Comparison of ENCODE assay signal across 8 cellular contexts in the genomic region with DNA sequence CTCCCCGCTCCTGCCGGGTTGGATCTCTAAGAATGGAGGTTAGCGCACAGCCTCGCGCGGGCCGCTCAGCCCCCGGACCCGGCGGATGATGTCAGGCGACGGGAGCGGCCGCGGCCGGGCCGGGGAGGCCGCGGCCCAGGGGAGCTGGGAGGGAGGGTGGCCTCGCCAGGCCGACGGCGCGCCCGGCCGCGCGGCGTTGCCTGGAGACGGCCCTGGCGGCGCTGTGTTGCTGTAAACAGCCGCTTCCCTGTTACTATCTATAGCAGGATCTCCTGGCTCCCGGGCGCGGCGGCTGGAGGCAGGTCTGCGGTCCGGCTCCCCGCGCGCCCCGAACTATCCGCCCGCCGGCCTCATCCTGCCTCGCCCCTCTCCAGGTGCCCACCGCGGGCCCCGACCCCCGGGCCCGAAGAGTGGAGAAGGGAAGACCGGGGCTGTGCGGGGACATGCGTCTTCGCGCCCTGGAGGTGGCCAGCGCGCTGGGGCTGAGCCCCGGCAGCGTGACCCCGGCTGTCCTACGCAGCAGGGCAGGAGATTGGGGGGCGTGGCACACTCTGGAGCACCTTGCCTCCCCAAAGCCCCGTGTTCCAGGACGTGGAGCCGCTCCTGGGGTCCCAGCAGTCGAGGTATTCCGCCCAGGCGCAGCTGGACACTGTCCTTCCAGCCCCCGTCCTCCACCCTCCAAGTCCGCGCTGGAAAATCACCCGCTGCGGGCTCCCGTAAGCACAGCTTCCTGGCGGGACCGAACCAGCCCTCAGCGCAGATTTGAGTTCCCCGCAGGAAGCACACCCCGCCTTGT. TPM values are rescaled to one million over a fixed set of nuclear protein-coding genes. Genes with fewer than 3 reads are reported as not detected.
A peak's percentile ranks its signal among the peaks of the same experiment; 100 is the strongest.
DNase-seq lines count a peak whose midpoint lies in the region; ATAC-seq and TF ChIP-seq lines count a peak whose summit lies in the region.

No MANE protein-coding gene starts in this region.

- H3K27ac ChIP-seq in breast epithelium, result peak overlapping the region; percentile 100

- peaks cover 81% of the 10 kb centered on the region for H3K27me3 Mint-ChIP-seq in T-helper 2 cell treated with Interferon-gamma antibody and Interleukin-4, amounts not matched to agents 5 μg/mL and 100 μg/mL, for 36 hours (ENCODE audit: low read depth)

- H3K36me3 ChIP-seq in breast epithelium, result no peaks in the 10 kb centered on the region

- peak in 1 of 3 donors; percentile 16 for TF ChIP-seq CTCF in breast epithelium (IDR thresholded peaks at IDR 0.05)

- peak overlapping the region; percentile 93 for H3K27ac Mint-ChIP-seq in T-helper 2 cell treated with Interferon-gamma antibody and Interleukin-4, amounts not matched to agents 5 μg/mL and 100 μg/mL, for 36 hours

- intact Hi-C loops in breast epithelium (cut with DNase I; ENCODE audit: low total_unique reads), result no loop called here

- peak overlapping the region; percentile 88 for H3K4me3 Mint-ChIP-seq in T-helper 2 cell treated with Interferon-gamma antibody and Interleukin-4, amounts not matched to agents 5 μg/mL and 100 μg/mL, for 36 hours

- H3K4me1 ChIP-seq in breast epithelium, result peaks cover 0 to 3% of the 10 kb centered on the region in 2 donors

- peaks cover 6% of the 10 kb centered on the region for H3K36me3 Mint-ChIP-seq in T-helper 2 cell treated with Interferon-gamma antibody and Interleukin-4, amounts not matched to agents 5 μg/mL and 100 μg/mL, for 36 hours (ENCODE audit: low read depth)

- H3K4me3 ChIP-seq in breast epithelium, result peak overlapping the region; percentile 87 to 93 (median 88)
- H3K4me3 ChIP-seq in iPS-11a (ENCODE audit: low read depth, low read length), result peak overlapping the region; percentile 53

- H3K27me3 ChIP-seq in breast epithelium, result no peaks in the 10 kb centered on the region

- H3K9me3 Mint-ChIP-seq in T-helper 2 cell treated with Interferon-gamma antibody and Interleukin-4, amounts not matched to agents 5 μg/mL and 100 μg/mL, for 36 hours, result no peaks in the 10 kb centered on the region

- no peaks in the 10 kb centered on the region for H3K9me3 ChIP-seq in breast epithelium

- H3K4me1 Mint-ChIP-seq in T-helper 2 cell treated with Interferon-gamma antibody and Interleukin-4, amounts not matched to agents 5 μg/mL and 100 μg/mL, for 36 hours (ENCODE audit: low read depth), result peaks cover 31% of the 10 kb centered on the region

- ATAC-seq in activated CD4-positive, CD25-positive, alpha-beta regulatory T cell treated with anti-CD3 and anti-CD28 coated beads, Interleukin-2, amount 50 U/mL, for 24 hours, result no peak
- ATAC-seq in GM21390 (IDR thresholded peaks at IDR 0.05; ENCODE audit: unreplicated experiment), result no peak

- DNase-seq in activated CD4-positive, CD25-positive, alpha-beta regulatory T cell treated with anti-CD3 and anti-CD28 coated beads, Interleukin-2, amount 50 U/mL, for 72 hours, result peak; percentile 46
- peak; percentile 37 for DNase-seq in NCI-H128 (lab: John Stamatoyannopoulos, UW; ENCODE audit: unreplicated experiment)
- peak; percentile 69 for DNase-seq in T-helper 2 cell treated with Interferon-gamma antibody and Interleukin-4, amounts not matched to agents 5 μg/mL and 100 μg/mL, for 36 hours (ENCODE audit: low spot score)
- peak; percentile 91 for DNase-seq in breast epithelium (ENCODE audit: low spot score in 2 of 2)
- DNase-seq in putamen (ENCODE audit: low spot score), result peak; percentile 84

- peak; percentile 87 for TF ChIP-seq POLR2A in breast epithelium (IDR thresholded peaks at IDR 0.05)

RNA-seq across cellular contexts. Expression of a gene that starts 1.4 kb away (rescaled TPM):
- total RNA-seq in breast epithelium, result 100 to 1,000 TPM; 398 to 629 (median 549) TPM

Comparison
In these comparisons a context has a peak if more than half of its experiments do, and no peak if none do; other contexts are left out.
1. DNase-seq: peak in every context shown above with its lines; median percentile 91 in breast epithelium; 84 in putamen; 69 in T-helper 2 cell treated with Interferon-gamma antibody and Interleukin-4, amounts not matched to agents 5 μg/mL and 100 μg/mL, for 36 hours; 46 in activated CD4-positive, CD25-positive, alpha-beta regulatory T cell treated with anti-CD3 and anti-CD28 coated beads, Interleukin-2, amount 50 U/mL, for 72 hours; 37 in NCI-H128.